8 cellular contexts compared by ENCODE assay signal in genomic region chr18:23812566-23813440, GRCh38.
DNase-seq lines count a peak whose midpoint lies in the region; ATAC-seq and TF ChIP-seq lines count a peak whose summit lies in the region.

No MANE protein-coding gene starts in this region.

- H3K4me2 ChIP-seq in PC-3 (ENCODE audit: low read length): no peak overlapping the region

- no TSS peak for BruUV-seq in PC-3 (replicated peaks; lab: Mats Ljungman, UMichigan)

- no peak overlapping the region for H3K4me3 ChIP-seq in BJ (ENCODE audit: low read depth, low read length)
- H3K4me3 ChIP-seq in PC-3 (ENCODE audit: low read length): no peak overlapping the region
- no peak overlapping the region for H3K4me3 ChIP-seq in esophagus squamous epithelium

- H3F3A ChIP-seq in PC-3 (ENCODE audit: low read length, unreplicated experiment): no peaks in the 10 kb centered on the region

- no peak overlapping the region for H3K27ac ChIP-seq in PC-3 (ENCODE audit: low read length)
- H3K27ac ChIP-seq in esophagus squamous epithelium: no peak overlapping the region

- no peaks in the 10 kb centered on the region for H3K9me2 ChIP-seq in PC-3 (replicated peaks; ENCODE audit: low read length)

- intact Hi-C loops in PC-3 (cut with micrococcal nuclease): loop anchor here (1.0 kb wide), 2 partner anchors 110 to 191 kb away; no protein-coding TSS in a partner anchor
- intact Hi-C loops in esophagus squamous epithelium (cut with DNase I): no loop called here
- intact Hi-C loops in sciatic nerve (cut with DNase I): loop anchor here (5.0 kb wide), 1 partner anchor 191 kb away; no protein-coding TSS in a partner anchor

- peak; percentile 55 for TF ChIP-seq CTCF in BJ (IDR thresholded peaks at IDR 0.05; ENCODE audit: insufficient read depth, low read depth, low read length)
- TF ChIP-seq CTCF in PC-3 (conservative IDR thresholded peaks at IDR 0.05; ENCODE audit: low read depth, low read length): peak; percentile 69
- TF ChIP-seq CTCF in esophagus squamous epithelium (IDR thresholded peaks at IDR 0.05): peak; percentile 23 to 69 (median 54)

- CTCF ChIA-PET in BJ (lab: Yijun Ruan, JAX) (interaction anchor here (0.6 to 4.2 kb wide), 9 partner anchors 99 to 1274 kb away, joined by 3 to 22 read pairs (median 4); no protein-coding TSS in a partner anchor), PC-3 (lab: Charles Lee) (no interaction called here)

- H3K9me3 ChIP-seq in PC-3 (ENCODE audit: low read length): no peaks in the 10 kb centered on the region
- H3K9me3 ChIP-seq in esophagus squamous epithelium: no peaks in the 10 kb centered on the region

- ATAC-seq in PC-3 (0 out of 2 replicates have a peak, but pooled peaks have one; percentile 29), sciatic nerve (peak; percentile 35), HG02610 (IDR thresholded peaks at IDR 0.05; ENCODE audit: unreplicated experiment) (no peak), GM18858 (IDR thresholded peaks at IDR 0.05; ENCODE audit: unreplicated experiment) (no peak)

- H3K79me2 ChIP-seq in PC-3 (ENCODE audit: low read length): no peaks in the 10 kb centered on the region

- H3K27me3 ChIP-seq in BJ (ENCODE audit: control insufficient read depth, insufficient read depth, low read length) (no peaks in the 10 kb centered on the region), PC-3 (ENCODE audit: low read length) (no peaks in the 10 kb centered on the region), esophagus squamous epithelium (no peaks in the 10 kb centered on the region)

- TF ChIP-seq POLR2A in esophagus squamous epithelium (IDR thresholded peaks at IDR 0.05): no peak

- no peak overlapping the region for H2AFZ ChIP-seq in PC-3 (ENCODE audit: low read length)

- WGBS in esophagus squamous epithelium, 2 donors: 35 to 36% methylated on average over 4 of the region's 4 CpGs

- POLR2A ChIA-PET in BJ (lab: Charles Lee): no interaction called here
- POLR2A ChIA-PET in PC-3 (lab: Charles Lee; ENCODE audit: unreplicated experiment): no interaction called here

- no peaks in the 10 kb centered on the region for H3K4me1 ChIP-seq in PC-3 (ENCODE audit: insufficient read depth, low read length)
- no peaks in the 10 kb centered on the region for H3K4me1 ChIP-seq in esophagus squamous epithelium

- H3K9ac ChIP-seq in PC-3 (ENCODE audit: low read length): no peak overlapping the region

- H3K36me3 ChIP-seq in BJ (ENCODE audit: control insufficient read depth, insufficient read depth, low read length) (no peaks in the 10 kb centered on the region), PC-3 (ENCODE audit: low read depth, low read length) (peaks cover 63% of the 10 kb centered on the region), esophagus squamous epithelium (peaks cover 0 to 20% (median 0%) of the 10 kb centered on the region in 3 donors)

- no peak for DNase-seq in BJ (ENCODE audit: low read depth)
- DNase-seq in HS-5 (ENCODE audit: low read depth): peak; percentile 33
- peak; percentile 53 for DNase-seq in PC-3
- DNase-seq in esophagus squamous epithelium (lab: John Stamatoyannopoulos, UW): no peak
- DNase-seq in sciatic nerve (ENCODE audit: low spot score): no peak
- no peak for DNase-seq in NCI-H226

- no peaks in the 10 kb centered on the region for H4K20me1 ChIP-seq in PC-3 (ENCODE audit: low read length)

Comparison
In these comparisons a context has a peak if more than half of its experiments do, and no peak if none do; other contexts are left out.
1. DNase-seq: peak in HS-5 (single experiment) and PC-3 (single experiment); none in BJ (single experiment), esophagus squamous epithelium (single experiment), sciatic nerve (single experiment) and NCI-H226 (single experiment).
2. ATAC-seq: peak in PC-3 (single experiment) and sciatic nerve (single experiment); none in HG02610 (single experiment) and GM18858 (single experiment).
3. Peak in every context shown above with its lines, with median percentiles within 50 percentile points of each other: CTCF ChIP-seq.